Comparison of ENCODE assay signal across 1 cellular context in genomic region chr9:134323741-134324358, GRCh38.
TF ChIP-seq lines count a peak whose summit lies in the region.

No MANE protein-coding gene starts in this region.

TF ChIP-seq in HepG2, 621 proteins besides CTCF, POLR2A, EP300 and RAD21 (continued from another document and continues in another):
- peak; percentile 48; the same call in 1 of the 2 replicates for TF ChIP-seq USF2 (IDR thresholded peaks at IDR 0.05; ENCODE audit: low read depth, low read length)
- peak; percentile 77; the same call in 1 of the 2 replicates for TF ChIP-seq USF2 (CRISPR knock-in tag; IDR thresholded peaks at IDR 0.05; ENCODE audit: borderline replicate concordance)
- TF ChIP-seq ZNF557 (CRISPR knock-in tag; IDR thresholded peaks at IDR 0.05), result peak; percentile 98
- no peak for TF ChIP-seq ZNF512 (CRISPR knock-in tag; IDR thresholded peaks at IDR 0.05)
- TF ChIP-seq ZNF362 (CRISPR knock-in tag; IDR thresholded peaks at IDR 0.05; ENCODE audit: borderline replicate concordance), result no peak
- TF ChIP-seq RXRB (CRISPR knock-in tag; IDR thresholded peaks at IDR 0.05; ENCODE audit: borderline replicate concordance), result peak; percentile 71
- TF ChIP-seq ZNF556 (CRISPR knock-in tag; IDR thresholded peaks at IDR 0.05; ENCODE audit: borderline replicate concordance), result no peak
- no peak for TF ChIP-seq REST (IDR thresholded peaks at IDR 0.05; ENCODE audit: borderline replicate concordance in 1 of 2, low read depth in 1 of 2, low read length in 2 of 2)
- no peak for TF ChIP-seq HNRNPK (IDR thresholded peaks at IDR 0.05; ENCODE audit: low read depth, low read length, poor library complexity, severe bottlenecking)
- no peak; the same call in 1 of the 2 replicates for TF ChIP-seq ZNF460 (CRISPR knock-in tag; IDR thresholded peaks at IDR 0.05; ENCODE audit: borderline replicate concordance)
- peak; percentile 80 for TF ChIP-seq TBX2 (CRISPR knock-in tag; IDR thresholded peaks at IDR 0.05; ENCODE audit: borderline replicate concordance)
- TF ChIP-seq ZNF382 (CRISPR knock-in tag; IDR thresholded peaks at IDR 0.05; ENCODE audit: borderline replicate concordance), result no peak
- TF ChIP-seq HNRNPL (IDR thresholded peaks at IDR 0.05; ENCODE audit: low read depth, low read length), result peak; percentile 77
- TF ChIP-seq FLYWCH1 (CRISPR knock-in tag; IDR thresholded peaks at IDR 0.05), result 0 out of 2 replicates have a peak, but pooled peaks have one; percentile 41
- TF ChIP-seq MEIS2 (CRISPR knock-in tag; IDR thresholded peaks at IDR 0.05), result peak; percentile 68; the same call in 1 of the 2 replicates
- no peak for TF ChIP-seq FOXA1 (IDR thresholded peaks at IDR 0.05)
- TF ChIP-seq FOXA1 (CRISPR knock-in tag; IDR thresholded peaks at IDR 0.05), result no peak
- peak; percentile 50; the same call in 1 of the 2 replicates for TF ChIP-seq SOX5 (CRISPR knock-in tag; IDR thresholded peaks at IDR 0.05; ENCODE audit: borderline replicate concordance)
- TF ChIP-seq CHD2 (IDR thresholded peaks at IDR 0.05; ENCODE audit: low read depth, low read length), result no peak
- TF ChIP-seq SRY (CRISPR knock-in tag; IDR thresholded peaks at IDR 0.05), result peak; percentile 99
- no peak for TF ChIP-seq YY1 (IDR thresholded peaks at IDR 0.05; ENCODE audit: insufficient read depth, insufficient replicate concordance, low read depth, low read length)
- TF ChIP-seq KDM1A (CRISPR knock-in tag; IDR thresholded peaks at IDR 0.05), result no peak
- TF ChIP-seq HMG20B (CRISPR knock-in tag; conservative IDR thresholded peaks at IDR 0.05), result no peak
- no peak for TF ChIP-seq PAX8 (CRISPR knock-in tag; IDR thresholded peaks at IDR 0.05; ENCODE audit: borderline replicate concordance)
- TF ChIP-seq FOSL2 (CRISPR knock-in tag; IDR thresholded peaks at IDR 0.05), result peak; percentile 63
- TF ChIP-seq ZNF788 (CRISPR knock-in tag; IDR thresholded peaks at IDR 0.05; ENCODE audit: borderline replicate concordance), result peak; percentile 68; the same call in 1 of the 2 replicates
- no peak for TF ChIP-seq AHR (CRISPR knock-in tag; IDR thresholded peaks at IDR 0.05)
- no peak for TF ChIP-seq PITX1 (CRISPR knock-in tag; IDR thresholded peaks at IDR 0.05)
- TF ChIP-seq ZBTB39 (CRISPR knock-in tag; IDR thresholded peaks at IDR 0.05), result no peak
- peak; percentile 29; the same call in 1 of the 2 replicates for TF ChIP-seq RERE (CRISPR knock-in tag; IDR thresholded peaks at IDR 0.05; ENCODE audit: low read depth)
- TF ChIP-seq ZNF562 (CRISPR knock-in tag; IDR thresholded peaks at IDR 0.05; ENCODE audit: borderline replicate concordance), result no peak
- no peak; the same call in 1 of the 2 replicates for TF ChIP-seq FOXO1 (CRISPR knock-in tag; IDR thresholded peaks at IDR 0.05)
- no peak for TF ChIP-seq SMARCE1 (IDR thresholded peaks at IDR 0.05; ENCODE audit: borderline replicate concordance)
- TF ChIP-seq KLF15 (CRISPR knock-in tag; IDR thresholded peaks at IDR 0.05; ENCODE audit: borderline replicate concordance), result no peak
- TF ChIP-seq ZNF34 (CRISPR knock-in tag; IDR thresholded peaks at IDR 0.05; ENCODE audit: borderline replicate concordance), result no peak
- no peak for TF ChIP-seq JDP2 (CRISPR knock-in tag; IDR thresholded peaks at IDR 0.05; ENCODE audit: borderline replicate concordance)
- TF ChIP-seq ZNF879 (CRISPR knock-in tag; IDR thresholded peaks at IDR 0.05), result peak; percentile 90; the same call in 1 of the 2 replicates
- TF ChIP-seq MED1 (CRISPR knock-in tag; IDR thresholded peaks at IDR 0.05), result peak; percentile 81
- TF ChIP-seq HOXA3 (CRISPR knock-in tag; IDR thresholded peaks at IDR 0.05), result peak; percentile 83
- no peak for TF ChIP-seq GTF3A (CRISPR knock-in tag; conservative IDR thresholded peaks at IDR 0.05)
- TF ChIP-seq ZNF230 (CRISPR knock-in tag; IDR thresholded peaks at IDR 0.05), result no peak
- peak; percentile 58; the same call in 1 of the 2 replicates for TF ChIP-seq CREM (IDR thresholded peaks at IDR 0.05)
- TF ChIP-seq CREM (CRISPR knock-in tag; IDR thresholded peaks at IDR 0.05), result no peak
- TF ChIP-seq E2F2 (CRISPR knock-in tag; IDR thresholded peaks at IDR 0.05; ENCODE audit: borderline replicate concordance), result 0 out of 2 replicates have a peak, but pooled peaks have one; percentile 52
- no peak for TF ChIP-seq ATF5 (CRISPR knock-in tag; IDR thresholded peaks at IDR 0.05; ENCODE audit: low read depth)
- TF ChIP-seq ZNF572 (CRISPR knock-in tag; IDR thresholded peaks at IDR 0.05), result no peak
- TF ChIP-seq ZNF569 (CRISPR knock-in tag; IDR thresholded peaks at IDR 0.05; ENCODE audit: borderline replicate concordance), result no peak
- TF ChIP-seq FOXP1 (IDR thresholded peaks at IDR 0.05), result no peak
- no peak for TF ChIP-seq FOXP1 (CRISPR knock-in tag; IDR thresholded peaks at IDR 0.05)
- no peak for TF ChIP-seq MIXL1 (CRISPR knock-in tag; IDR thresholded peaks at IDR 0.05)
- peak; percentile 93 for TF ChIP-seq SATB2 (CRISPR knock-in tag; IDR thresholded peaks at IDR 0.05)
